11 cellular contexts compared by ENCODE assay signal in the genomic region with DNA sequence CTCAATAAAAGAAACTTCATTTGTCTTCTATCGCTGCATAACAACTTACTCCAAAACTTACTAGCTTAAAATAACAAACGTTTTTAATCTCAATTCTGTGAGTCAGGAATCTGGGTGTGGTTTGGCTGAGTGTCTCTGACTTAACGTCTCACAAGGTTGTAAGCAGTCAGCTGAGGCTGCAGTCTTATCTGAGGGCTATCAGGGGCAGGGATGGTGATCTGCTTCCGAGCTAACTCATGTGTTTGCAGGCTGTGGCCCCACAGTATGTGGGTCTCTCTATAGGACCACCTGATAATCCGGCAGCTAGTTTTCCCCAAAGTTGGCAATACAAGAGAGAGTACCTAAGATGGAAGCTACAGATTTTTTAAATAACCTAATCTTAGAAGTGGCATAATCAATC.
DNase-seq lines count a peak whose midpoint lies in the region; ATAC-seq, FAIRE-seq and TF ChIP-seq lines count a peak whose summit lies in the region.
"Had no signal": no experiment of that assay in that cellular context is flagged by ENCODE, and none has a peak within 500 bp of the region (broad histone marks: within the 10 kb centered on the region; RNA-seq: fewer than 3 reads in every experiment).

No MANE protein-coding gene starts in this region.

- H3K4me2 ChIP-seq in mammary epithelial cell (ENCODE audit: insufficient read depth, low read depth, low read length) (no peak overlapping the region), keratinocyte (ENCODE audit: control insufficient read depth, extremely low read depth, insufficient read depth, low read depth, low read length) (no peak overlapping the region)

- H3K36me3 Mint-ChIP-seq in activated T-cell treated with anti-CD3 and anti-CD28 coated beads, Interleukin-2, amount 50 U/mL, for 24 hours (ENCODE audit: low read depth) = no peaks in the 10 kb centered on the region

- no peaks in the 10 kb centered on the region for H3K36me3 ChIP-seq in mammary epithelial cell (ENCODE audit: insufficient read depth, low read length)
- H3K36me3 ChIP-seq in keratinocyte (ENCODE audit: control insufficient read depth in 2 of 2, extremely low read depth in 1 of 2, insufficient read depth in 2 of 2, low read length in 2 of 2) = no peaks in the 10 kb centered on the region
- no peaks in the 10 kb centered on the region for H3K36me3 ChIP-seq in transverse colon
- H3K36me3 ChIP-seq: Peyer's patch had no signal

- H3K9me1 ChIP-seq in keratinocyte (ENCODE audit: control insufficient read depth, extremely low read depth, insufficient read depth, low read length) = no peaks in the 10 kb centered on the region

- H3K9ac ChIP-seq in mammary epithelial cell (ENCODE audit: insufficient read depth, low read length) (no peak overlapping the region), keratinocyte (ENCODE audit: control insufficient read depth, extremely low read depth, insufficient read depth, low read length) (no peak overlapping the region)

- no peaks in the 10 kb centered on the region for H3K9me3 Mint-ChIP-seq in activated T-cell treated with anti-CD3 and anti-CD28 coated beads, Interleukin-2, amount 50 U/mL, for 24 hours

- H3K4me3 ChIP-seq in mammary epithelial cell (replicated peaks in 1 of 3; ENCODE audit: insufficient read depth in 1 of 3, low read depth in 2 of 3, low read length in 3 of 3) (no peak overlapping the region), keratinocyte (ENCODE audit: control insufficient read depth in 2 of 3, extremely low read depth in 1 of 3, insufficient read depth in 2 of 3, low read depth in 1 of 3, low read length in 3 of 3) (no peak overlapping the region), transverse colon (no peak overlapping the region)
- H3K4me3 ChIP-seq: Peyer's patch had no signal

- FAIRE-seq in keratinocyte (lab: Jason Lieb, UNC) = peak; percentile 58

- intact Hi-C loops in mammary epithelial cell (cut with micrococcal nuclease) (no loop called here), transverse colon (cut with DNase I; ENCODE audit: low total_unique reads) (no loop called here)

- H3K4me1 ChIP-seq in mammary epithelial cell (ENCODE audit: insufficient read depth, low read length) (peaks cover 3% of the 10 kb centered on the region), keratinocyte (ENCODE audit: control insufficient read depth, extremely low read depth, insufficient read depth, low read length) (peaks cover 9% of the 10 kb centered on the region), transverse colon (peaks cover 0 to 20% (median 4%) of the 10 kb centered on the region in 4 donors)

- 49% methylated on average over 5 of the region's 5 CpGs for WGBS in mammary epithelial cell (ENCODE audit: low coverage, missing lambda C conversion rate)
- WGBS in transverse colon (ENCODE audit: low coverage in 1 of 2), 2 donors = 33 to 48% methylated on average over 3 to 5 of the region's 5 CpGs

- TF ChIP-seq CTCF in mammary epithelial cell (conservative IDR thresholded peaks at IDR 0.05 in 1 of 2, IDR thresholded peaks at IDR 0.05 in 1 of 2; ENCODE audit: extremely low read depth in 1 of 2, insufficient read depth in 1 of 2, low read depth in 1 of 2, low read length in 2 of 2) (no peak), keratinocyte (optimal IDR thresholded peaks at IDR 0.05 in 1 of 3, IDR thresholded peaks at IDR 0.05 in 1 of 3, conservative IDR thresholded peaks at IDR 0.05 in 1 of 3; ENCODE audit: extremely low read depth in 1 of 3, insufficient read depth in 2 of 3, low read length in 3 of 3) (no peak), transverse colon (IDR thresholded peaks at IDR 0.05) (no peak)

- H3K9me3 ChIP-seq in mammary epithelial cell (replicated peaks; ENCODE audit: insufficient read depth, low read length) (no peaks in the 10 kb centered on the region), keratinocyte (ENCODE audit: control insufficient read depth, low read depth, low read length) (no peaks in the 10 kb centered on the region), transverse colon (no peaks in the 10 kb centered on the region)
- H3K9me3 ChIP-seq: Peyer's patch had no signal

- H3K27me3 Mint-ChIP-seq in activated T-cell treated with anti-CD3 and anti-CD28 coated beads, Interleukin-2, amount 50 U/mL, for 24 hours = no peaks in the 10 kb centered on the region
- H3K27me3 Mint-ChIP-seq: B cell had no signal

- no peak for DNase-seq in activated T-cell treated with anti-CD3 and anti-CD28 coated beads, Interleukin-2, amount 50 U/mL, for 24 hours
- DNase-seq in activated T-cell treated with anti-CD3 and anti-CD28 coated beads, Interleukin-2, amount 50 U/mL, for 48 hours = no peak
- DNase-seq in mammary epithelial cell = peak; percentile 71
- peak; percentile 17 for DNase-seq in keratinocyte (ENCODE audit: low read depth, low spot score)
- DNase-seq in transverse colon = peak; percentile 26
- DNase-seq in H4 (ENCODE audit: low spot score) = no peak
- no peak for DNase-seq in NCI-H2227 treated with DMSO at 0.1 percent for 48 hours (lab: John Stamatoyannopoulos, UW)
- DNase-seq: stimulated activated CD4-positive, alpha-beta T cell treated with anti-CD3 and anti-CD28 coated beads, Interleukin-15, amount 100 ng/mL, for 24 hours had no signal

- H3K27ac ChIP-seq in mammary epithelial cell (ENCODE audit: insufficient read depth, low read depth, low read length) = no peak overlapping the region
- H3K27ac ChIP-seq in keratinocyte (ENCODE audit: control insufficient read depth, insufficient read depth, low read length) = no peak overlapping the region
- H3K27ac ChIP-seq in transverse colon = peak overlapping the region in 3 of 4 donors; percentile 45 to 66 (median 58)

- H3K4me1 Mint-ChIP-seq in activated T-cell treated with anti-CD3 and anti-CD28 coated beads, Interleukin-2, amount 50 U/mL, for 24 hours (ENCODE audit: low read depth) = peaks cover 35% of the 10 kb centered on the region

- H4K20me1 ChIP-seq in mammary epithelial cell (ENCODE audit: insufficient read depth, low read length) = no peaks in the 10 kb centered on the region
- no peaks in the 10 kb centered on the region for H4K20me1 ChIP-seq in keratinocyte (ENCODE audit: control insufficient read depth, extremely low read depth, insufficient read depth, low read length)

- no peaks in the 10 kb centered on the region for H3K79me2 ChIP-seq in mammary epithelial cell (ENCODE audit: insufficient read depth, low read length)
- H3K79me2 ChIP-seq in keratinocyte (ENCODE audit: control insufficient read depth, insufficient read depth, low read length) = no peaks in the 10 kb centered on the region

- BruUV-seq in mammary epithelial cell (replicated peaks; lab: Mats Ljungman, UMichigan) = no TSS peak

- dilution Hi-C loops in mammary epithelial cell (cut with HindIII; ENCODE audit: low sequenced_read_pairs) = no loop called here
- dilution Hi-C loops in keratinocyte (cut with MboI; ENCODE audit: extremely low pct_ligation_motif_present, low sequenced_read_pairs) = no loop called here

- no peak for ATAC-seq in GM18517 (IDR thresholded peaks at IDR 0.05; ENCODE audit: unreplicated experiment)

- H3K27me3 ChIP-seq in mammary epithelial cell (ENCODE audit: insufficient read depth, low read length) (no peaks in the 10 kb centered on the region), keratinocyte (ENCODE audit: control insufficient read depth, extremely low read depth, insufficient read depth, low read length) (no peaks in the 10 kb centered on the region), transverse colon (no peaks in the 10 kb centered on the region)
- H3K27me3 ChIP-seq: Peyer's patch had no signal

- no peak for TF ChIP-seq POLR2A in transverse colon (IDR thresholded peaks at IDR 0.05)

- no peak overlapping the region for H3K4me3 Mint-ChIP-seq in activated T-cell treated with anti-CD3 and anti-CD28 coated beads, Interleukin-2, amount 50 U/mL, for 24 hours
- H3K4me3 Mint-ChIP-seq: B cell had no signal

- in situ Hi-C loops in mammary epithelial cell (cut with MboI; ENCODE audit: low sequenced_read_pairs in 2 of 2) (no loop called here), transverse colon (cut with MboI; ENCODE audit: low pct_ligation_motif_present in 1 of 4, low pct_unique_long_range_greater_than_20kb in 1 of 4, low sequenced_read_pairs in 3 of 4) (loop anchor here in 1 of 4 donors (25.0 kb wide), 1 partner anchor 275 kb away; a partner anchor contains a TSS)

- H2AFZ ChIP-seq in mammary epithelial cell (ENCODE audit: low read depth, low read length) = peak overlapping the region; percentile 53
- H2AFZ ChIP-seq in keratinocyte (ENCODE audit: control insufficient read depth, low read length) = peak overlapping the region; percentile 21

- peak overlapping the region; percentile 38 for H3K27ac Mint-ChIP-seq in activated T-cell treated with anti-CD3 and anti-CD28 coated beads, Interleukin-2, amount 50 U/mL, for 24 hours

- CTCF ChIA-PET in mammary epithelial cell (lab: Charles Lee; ENCODE audit: low non-redundant PET) = no interaction called here

- TF ChIP-seq EP300 in transverse colon (IDR thresholded peaks at IDR 0.05; ENCODE audit: low read depth) = no peak

Comparison
In these comparisons a context has a peak if more than half of its experiments do, and no peak if none do; other contexts are left out.
1. DNase-seq: peak in mammary epithelial cell (single experiment), keratinocyte (single experiment) and transverse colon (single experiment); none in activated T-cell treated with anti-CD3 and anti-CD28 coated beads, Interleukin-2, amount 50 U/mL, for 24 hours (single experiment), activated T-cell treated with anti-CD3 and anti-CD28 coated beads, Interleukin-2, amount 50 U/mL, for 48 hours (0 of 2), H4 (single experiment) and NCI-H2227 treated with DMSO at 0.1 percent for 48 hours (single experiment).
2. H3K27ac ChIP-seq: peak in transverse colon (3 of 4); none in mammary epithelial cell (single experiment) and keratinocyte (single experiment).